8 cellular contexts compared by ENCODE assay signal in genomic region chr22:28679611-28680287, GRCh38. TPM values are rescaled to one million over a fixed set of nuclear protein-coding genes. Genes with fewer than 3 reads are reported as not detected.
A peak's percentile ranks its signal among the peaks of the same experiment; 100 is the strongest.
DNase-seq lines count a peak whose midpoint lies in the region; ATAC-seq and TF ChIP-seq lines count a peak whose summit lies in the region.
"Not testable (repeated sequence)": the region's sequence is repeated elsewhere in the genome, so short reads cannot be mapped to it uniquely, and the experiment has no call there.

Gene TTC28, minus strand, starts transcription at chr22:28679840. Its CDS starts 117 bp downstream, at chr22:28679723.

- not testable (repeated sequence) for H3K36me3 Mint-ChIP-seq in activated T-cell treated with anti-CD3 and anti-CD28 coated beads, Interleukin-2, amount 50 U/mL, for 72 hours (ENCODE audit: insufficient read depth in 2 of 2); effector memory CD8-positive, alpha-beta T cell (ENCODE audit: insufficient read depth)

- not testable (repeated sequence) for H3K27ac ChIP-seq in OCI-LY7 (ENCODE audit: low read depth, low read length, poor library complexity, severe bottlenecking)
- peak within 1 kb of the TSS; percentile 86 to 88 for H3K27ac ChIP-seq in testis

- POLR2A ChIA-PET in OCI-LY7 (lab: Charles Lee) = not testable (repeated sequence)

- not testable (repeated sequence) for H2AFZ ChIP-seq in OCI-LY7 (ENCODE audit: low read length)

- CTCF ChIA-PET in OCI-LY7 (lab: Charles Lee; ENCODE audit: unreplicated experiment) = not testable (repeated sequence)

- DNase-seq in DMS153 treated with DMSO at 0.1 percent for 48 hours (lab: John Stamatoyannopoulos, UW; ENCODE audit: unreplicated experiment) (peak; percentile 38), Kasumi-1 (lab: John Stamatoyannopoulos, UW) (peak; percentile 47 to 60), OCI-LY7 (ENCODE audit: low spot score) (peak; percentile 33), iPS-NIHi11 (ENCODE audit: low spot score) (peak; percentile 73), omental fat pad (ENCODE audit: low spot score) (peak; percentile 35), testis (peak; percentile 91)
- DNase-seq in activated T-cell treated with anti-CD3 and anti-CD28 coated beads, Interleukin-2, amount 50 U/mL, for 72 hours = peak; percentile 34 to 38
- DNase-seq in effector memory CD8-positive, alpha-beta T cell = peak; percentile 6 to 40 (median 37)

- H3K36me3 ChIP-seq in OCI-LY7 (ENCODE audit: insufficient read depth, low read length); testis (ENCODE audit: low read depth, missing control alignments): not testable (repeated sequence)

- H3K9me3 Mint-ChIP-seq in activated T-cell treated with anti-CD3 and anti-CD28 coated beads, Interleukin-2, amount 50 U/mL, for 72 hours; effector memory CD8-positive, alpha-beta T cell: not testable (repeated sequence)

- peaks cover 52% of the 10 kb centered on the region for H3K27me3 Mint-ChIP-seq in activated T-cell treated with anti-CD3 and anti-CD28 coated beads, Interleukin-2, amount 50 U/mL, for 72 hours (ENCODE audit: low read depth)
- H3K27me3 Mint-ChIP-seq in effector memory CD8-positive, alpha-beta T cell = peaks cover 31 to 40% of the 10 kb centered on the region in 2 donors

- peak within 1 kb of the TSS; percentile 82 to 93 for H3K4me3 Mint-ChIP-seq in activated T-cell treated with anti-CD3 and anti-CD28 coated beads, Interleukin-2, amount 50 U/mL, for 72 hours
- H3K4me3 Mint-ChIP-seq in effector memory CD8-positive, alpha-beta T cell = peak within 1 kb of the TSS; percentile 86 to 92

- H3K27ac Mint-ChIP-seq in activated T-cell treated with anti-CD3 and anti-CD28 coated beads, Interleukin-2, amount 50 U/mL, for 72 hours = not testable (repeated sequence)
- peak within 1 kb of the TSS in 1 of 2 donors; percentile 49 for H3K27ac Mint-ChIP-seq in effector memory CD8-positive, alpha-beta T cell

- not testable (repeated sequence) for H3K9me2 ChIP-seq in OCI-LY7 (ENCODE audit: insufficient read depth, low read length)

- not testable (repeated sequence) for H3K79me2 ChIP-seq in OCI-LY7 (ENCODE audit: insufficient read depth, low read depth, low read length)

- intact Hi-C loops in OCI-LY7 (cut with micrococcal nuclease; ENCODE audit: unreplicated experiment); testis (cut with DNase I; ENCODE audit: low total_unique reads): not testable (repeated sequence)

- ATAC-seq in activated T-cell treated with anti-CD3 and anti-CD28 coated beads, Interleukin-2, amount 50 U/mL, for 72 hours (replicated peaks in 1 of 2); effector memory CD8-positive, alpha-beta T cell (replicated peaks); omental fat pad (ENCODE audit: low FRiP score): not testable (repeated sequence)

- H3K27me3 ChIP-seq in testis = not testable (repeated sequence)

- not testable (repeated sequence) for H4K20me1 ChIP-seq in OCI-LY7 (ENCODE audit: insufficient read depth, low read length)

- BruUV-seq in OCI-LY7 (replicated peaks; lab: Mats Ljungman, UMichigan) = not testable (repeated sequence)

- H3K4me1 ChIP-seq in OCI-LY7 (ENCODE audit: insufficient read depth, low read length, poor library complexity, severe bottlenecking); testis: not testable (repeated sequence)

- H3K4me1 Mint-ChIP-seq in activated T-cell treated with anti-CD3 and anti-CD28 coated beads, Interleukin-2, amount 50 U/mL, for 72 hours (ENCODE audit: low read depth) = peaks cover 19% of the 10 kb centered on the region
- H3K4me1 Mint-ChIP-seq in effector memory CD8-positive, alpha-beta T cell (ENCODE audit: low read depth in 2 of 2) = peaks cover 7 to 13% of the 10 kb centered on the region in 2 donors

- TF ChIP-seq POLR2A in testis (IDR thresholded peaks at IDR 0.05) = not testable (repeated sequence)

- not testable (repeated sequence) for TF ChIP-seq CTCF in OCI-LY7 (conservative IDR thresholded peaks at IDR 0.05; ENCODE audit: low read length); omental fat pad (IDR thresholded peaks at IDR 0.05); testis (IDR thresholded peaks at IDR 0.05)

- H3K4me3 ChIP-seq in OCI-LY7 (ENCODE audit: low read depth, low read length, poor library complexity, severe bottlenecking) (peak within 1 kb of the TSS; percentile 54), testis (peak within 1 kb of the TSS; percentile 93 to 95)

- not testable (repeated sequence) for H3K9me3 ChIP-seq in OCI-LY7 (ENCODE audit: low read length); testis

- 1 to 2% methylated on average over 24 to 53 of the region's 101 CpGs for WGBS in testis, 2 donors

- H3K4me2 ChIP-seq in OCI-LY7 (ENCODE audit: low read length) = peak within 1 kb of the TSS; percentile 32; the same call in 1 of the 2 replicates

RNA-seq across cellular contexts. Expression of gene TTC28, which starts in this region (rescaled TPM):
- total RNA-seq in OCI-LY7 (2014; rRNA removed; shearing (Covaris generic)) = under 0.01 and 0.03 TPM in 2 replicates
- total RNA-seq in OCI-LY7 (2022) (0.24 and 0.55 TPM in 2 replicates), omental fat pad (100 to 1,000 TPM in 1 of 4 donors, 10 to 100 TPM in 3; 28.6 to 103 (median 50.6) TPM), testis (100 to 1,000 TPM in 1 of 2 donors, 10 to 100 TPM in 1; 75.5 to 121 TPM)
- 1 to 10 TPM; 4.2 to 5.4 TPM for total RNA-seq in activated T-cell treated with anti-CD3 and anti-CD28 coated beads, Interleukin-2, amount 50 U/mL, for 72 hours
- polyA plus RNA-seq in testis (ENCODE audit: insufficient read depth, low read depth, low replicate concordance) = 29.4 TPM

Comparison
In these comparisons a context has a peak if more than half of its experiments do, and no peak if none do; other contexts are left out.
1. RNA of gene TTC28 (total RNA-seq): 75.5 to 121 TPM in testis and 28.6 to 103 TPM in omental fat pad; 4.2 to 5.4 TPM in activated T-cell treated with anti-CD3 and anti-CD28 coated beads, Interleukin-2, amount 50 U/mL, for 72 hours and under 0.01 to 0.55 TPM in OCI-LY7; every median in the first group is over 4 times any median in the second.
2. Peak in DNase-seq, H3K4me3 ChIP-seq and H3K4me2 ChIP-seq in OCI-LY7; RNA of the gene not detected or under 1 TPM.
3. DNase-seq: peak in every context shown above with its lines; median percentile 91 in testis; 73 in iPS-NIHi11; 54 in Kasumi-1; 38 in DMS153 treated with DMSO at 0.1 percent for 48 hours; 37 in effector memory CD8-positive, alpha-beta T cell; 36 in activated T-cell treated with anti-CD3 and anti-CD28 coated beads, Interleukin-2, amount 50 U/mL, for 72 hours; 35 in omental fat pad; 33 in OCI-LY7.